In the genomic region with DNA sequence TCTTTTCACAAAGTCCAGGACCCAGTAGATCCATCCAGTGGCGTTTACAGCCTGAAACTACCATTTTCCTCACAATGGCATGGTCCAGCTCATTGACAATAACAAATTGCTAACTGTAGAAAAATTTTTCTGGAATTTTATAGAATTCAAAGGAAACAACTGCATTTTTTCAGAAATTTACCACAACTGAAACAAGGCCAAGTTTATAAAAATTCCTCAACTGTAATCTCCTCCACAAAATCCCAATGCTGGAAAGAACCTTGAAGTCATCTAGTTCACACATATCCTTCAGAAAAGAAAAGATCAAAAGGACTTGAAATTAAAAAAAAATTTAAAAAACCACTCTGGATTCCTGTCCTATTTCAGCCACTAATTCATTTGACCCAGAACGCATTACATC, we compare ENCODE assay signal across 21 cellular contexts.
DNase-seq lines count a peak whose midpoint lies in the region; ATAC-seq and TF ChIP-seq lines count a peak whose summit lies in the region.
"Had no signal": no experiment of that assay in that cellular context is flagged by ENCODE, and none has a peak within 500 bp of the region (broad histone marks: within the 10 kb centered on the region; RNA-seq: fewer than 3 reads in every experiment).

No MANE protein-coding gene starts in this region.

- TF ChIP-seq CTCF in AG10803 (conservative IDR thresholded peaks at IDR 0.05; ENCODE audit: low read length) (no peak), brain microvascular endothelial cell (IDR thresholded peaks at IDR 0.05; ENCODE audit: low read depth, low read length, missing control alignments) (no peak), ovary (IDR thresholded peaks at IDR 0.05) (no peak)

- H3K27ac ChIP-seq in brain microvascular endothelial cell (peak overlapping the region; percentile 12), ovary (no peak overlapping the region)
- H3K27ac ChIP-seq: SK-N-MC had no signal

- DNase-seq in AG10803 (ENCODE audit: low read depth) (peak; percentile 33), NCI-H226 (peak; percentile 10), brain microvascular endothelial cell (no peak), iris pigment epithelial cell (ENCODE audit: low read depth) (peak; percentile 41), DMS114 treated with DMSO at 0.1 percent for 48 hours (lab: John Stamatoyannopoulos, UW; ENCODE audit: unreplicated experiment) (no peak), globus pallidus (ENCODE audit: low spot score) (no peak), left cardiac atrium (no peak), ovary (no peak)
- DNase-seq: 8988T; Caco-2; CD4-positive, alpha-beta T cell; H9; NCI-H1092 treated with DMSO at 0.1 percent for 48 hours; NCI-H146; NCI-H2029 treated with DMSO at 0.1 percent for 48 hours; NCI-H2171 treated with DMSO at 0.1 percent for 48 hours; NCI-H446 treated with DMSO at 0.1 percent for 48 hours; NCI-H69; NK-92 treated with Interleukin-12 subunit alpha and Interleukin-12 subunit beta, amount 100 ng/mL, for 24 hours; Right ventricle myocardium superior had no signal

- no peak for ATAC-seq in left cardiac atrium

- no peak for TF ChIP-seq EP300 in ovary (IDR thresholded peaks at IDR 0.05)

- intact Hi-C loops in left cardiac atrium (cut with DNase I): no loop called here
- intact Hi-C loops in ovary (cut with DNase I): no loop called here

- WGBS in ovary, 3 donors: 74 to 88% (median 82%) methylated on average over 2 of the region's 2 CpGs

- H3K27me3 ChIP-seq in brain microvascular endothelial cell (replicated peaks) (no peaks in the 10 kb centered on the region), ovary (no peaks in the 10 kb centered on the region)

- H3K36me3 ChIP-seq in brain microvascular endothelial cell (replicated peaks): no peaks in the 10 kb centered on the region
- no peaks in the 10 kb centered on the region for H3K36me3 ChIP-seq in ovary

- no peaks in the 10 kb centered on the region for H3K9me3 ChIP-seq in ovary
- H3K9me3 ChIP-seq: Caco-2 had no signal

- H3K4me3 ChIP-seq in AG10803 (ENCODE audit: low read length): no peak overlapping the region
- H3K4me3 ChIP-seq in brain microvascular endothelial cell (ENCODE audit: low read depth, low read length): no peak overlapping the region
- H3K4me3 ChIP-seq in ovary: no peak overlapping the region
- H3K4me3 ChIP-seq: SK-N-MC had no signal

- TF ChIP-seq POLR2A in ovary (IDR thresholded peaks at IDR 0.05): no peak

- H3K4me1 ChIP-seq in ovary (ENCODE audit: insufficient read depth): no peaks in the 10 kb centered on the region
- H3K4me1 ChIP-seq: Caco-2 had no signal

- in situ Hi-C loops in brain microvascular endothelial cell (cut with HindIII; ENCODE audit: low pct_ligation_motif_present, low sequenced_read_pairs): no loop called here

Comparison
In these comparisons a context has a peak if more than half of its experiments do, and no peak if none do; other contexts are left out.
1. DNase-seq: peak in AG10803 (single experiment), NCI-H226 (single experiment) and iris pigment epithelial cell (single experiment); none in brain microvascular endothelial cell (single experiment), DMS114 treated with DMSO at 0.1 percent for 48 hours (single experiment), globus pallidus (single experiment), left cardiac atrium (single experiment) and ovary (0 of 5).